Comparison of ENCODE assay signal across 9 cellular contexts in the genomic region with DNA sequence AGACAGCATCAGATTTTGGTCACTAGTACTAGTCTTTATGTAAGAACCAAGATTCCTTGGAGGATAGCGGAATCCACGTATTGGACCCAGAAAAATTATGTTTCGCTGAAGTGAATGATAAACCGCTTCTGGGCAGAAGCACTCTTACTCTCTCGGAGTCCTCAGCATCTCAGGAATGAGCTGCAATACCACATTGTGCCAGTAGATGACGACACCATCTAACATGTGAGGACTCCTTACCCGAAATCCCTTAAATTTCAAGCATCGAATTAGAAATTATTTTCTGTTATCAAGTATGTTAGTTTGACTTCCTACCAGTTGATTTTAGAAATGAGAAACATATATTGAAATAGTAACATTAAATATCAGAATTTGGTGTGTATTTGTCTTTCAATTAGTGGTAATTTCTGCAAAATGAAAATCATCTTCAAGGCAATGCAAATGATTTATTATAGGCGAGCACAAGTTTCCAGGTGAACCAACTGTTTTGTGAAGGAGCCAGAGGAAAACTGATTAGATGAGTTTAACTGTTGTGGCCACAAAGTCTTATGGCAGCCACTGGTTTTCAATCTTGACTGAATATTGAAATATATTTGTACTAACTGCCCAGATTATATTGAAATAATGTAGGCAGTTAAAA.
DNase-seq lines count a peak whose midpoint lies in the region; ATAC-seq and TF ChIP-seq lines count a peak whose summit lies in the region.
"Had no signal": no experiment of that assay in that cellular context is flagged by ENCODE, and none has a peak within 500 bp of the region (broad histone marks: within the 10 kb centered on the region; RNA-seq: fewer than 3 reads in every experiment).

No MANE protein-coding gene starts in this region.

- H3K14ac ChIP-seq in IMR-90 (replicated peaks; ENCODE audit: low read depth, low read length), result no peak overlapping the region

- TF ChIP-seq POLR2A in IMR-90 (IDR thresholded peaks at IDR 0.05; ENCODE audit: low read depth, low read length) (0 out of 2 replicates have a peak, but pooled peaks have one; percentile 28), tibial nerve (IDR thresholded peaks at IDR 0.05) (no peak)

- H3K27me3 ChIP-seq in CD4-positive, alpha-beta memory T cell (ENCODE audit: insufficient read depth, low read length), result no peaks in the 10 kb centered on the region
- H3K27me3 ChIP-seq in IMR-90 (ENCODE audit: control insufficient read depth, insufficient read depth, low read length), result no peaks in the 10 kb centered on the region
- H3K27me3 ChIP-seq in osteoblast (ENCODE audit: insufficient read depth, low read length), result no peaks in the 10 kb centered on the region
- no peaks in the 10 kb centered on the region for H3K27me3 ChIP-seq in tibial nerve

- H3K4me3 ChIP-seq in CD4-positive, alpha-beta memory T cell (ENCODE audit: low read length in 2 of 2), result no peak overlapping the region
- H3K4me3 ChIP-seq in IMR-90 (ENCODE audit: insufficient read depth, low read depth, low read length) (no peak overlapping the region), osteoblast (ENCODE audit: insufficient read depth, low read length) (peak overlapping the region; percentile 22), tibial nerve (no peak overlapping the region)

- no peaks in the 10 kb centered on the region for H4K20me1 ChIP-seq in IMR-90 (ENCODE audit: insufficient read depth, low read length)
- H4K20me1 ChIP-seq in osteoblast (ENCODE audit: insufficient read depth, low read length), result no peaks in the 10 kb centered on the region

- intact Hi-C loops in CD4-positive, alpha-beta memory T cell (cut with micrococcal nuclease), result loop anchor here (1.0 to 5.0 kb wide), 6 partner anchors 66 to 989 kb away; partner anchors contain the start of gene CAMK4
- intact Hi-C loops in IMR-90 (cut with micrococcal nuclease), result loop anchor here (1.0 to 5.0 kb wide), 7 partner anchors 121 to 989 kb away; partner anchors contain the start of gene NREP
- intact Hi-C loops in activated T-helper 1 cell treated with anti-CD3 and anti-CD28 coated beads, Interleukin-12 subunit alpha, Interleukin-12 subunit beta, Interleukin-2, Interleukin-4 antibody, amounts not matched to agents 30 ng/mL and 10 ng/mL and 1 ng/mL, durations not matched to agents 14 hours and 24 hours and 36 hours (cut with micrococcal nuclease), result loop anchor here (1.0 to 5.0 kb wide), 6 partner anchors 65 to 989 kb away; partner anchors contain the start of gene NREP

- no peak overlapping the region for H2AK5ac ChIP-seq in IMR-90 (ENCODE audit: low read depth, low read length)

- no peak for TF ChIP-seq EP300 in tibial nerve (IDR thresholded peaks at IDR 0.05)

- H3K9me3 ChIP-seq in CD4-positive, alpha-beta memory T cell (ENCODE audit: control insufficient read depth in 1 of 2, low read length in 2 of 2), result no peaks in the 10 kb centered on the region
- no peaks in the 10 kb centered on the region for H3K9me3 ChIP-seq in IMR-90 (ENCODE audit: control insufficient read depth, insufficient read depth, low read length)
- H3K9me3 ChIP-seq in osteoblast (ENCODE audit: low read depth, low read length), result no peaks in the 10 kb centered on the region
- H3K9me3 ChIP-seq in tibial nerve, result no peaks in the 10 kb centered on the region

- H3K56ac ChIP-seq in IMR-90 (ENCODE audit: extremely low read depth, insufficient read depth, low read length), result no peak overlapping the region

- H2BK15ac ChIP-seq in IMR-90 (ENCODE audit: low read depth, low read length), result no peak overlapping the region

- no peak overlapping the region for H3K23ac ChIP-seq in IMR-90 (ENCODE audit: low read depth, low read length)

- POLR2A ChIA-PET in CD4-positive, alpha-beta memory T cell (lab: Charles Lee; ENCODE audit: partially characterized antibody), result interaction anchor here (1.0 kb wide), 2 partner anchors 72 to 121 kb away, joined by 3 to 4 read pairs; no protein-coding TSS in a partner anchor
- POLR2A ChIA-PET in IMR-90 (lab: Charles Lee; ENCODE audit: unreplicated experiment), result no interaction called here

- BruUV-seq in IMR-90 (replicated peaks; lab: Mats Ljungman, UMichigan), result no TSS peak

- TF ChIP-seq RAD21 in IMR-90 (IDR thresholded peaks at IDR 0.05; ENCODE audit: low read length), result peak; percentile 97

- no peak overlapping the region for H4K5ac ChIP-seq in IMR-90 (ENCODE audit: low read depth, low read length)

- no peak overlapping the region; the same call in 1 of the 2 replicates for H3K4me2 ChIP-seq in IMR-90 (ENCODE audit: low read depth, low read length)
- H3K4me2 ChIP-seq in osteoblast (ENCODE audit: insufficient read depth, low read length), result peak overlapping the region; percentile 63

- no peak overlapping the region for H2AK9ac ChIP-seq in IMR-90 (replicated peaks; ENCODE audit: low read depth, low read length, poor library complexity)

- CTCF ChIA-PET in CD4-positive, alpha-beta memory T cell (lab: Charles Lee; ENCODE audit: partially characterized antibody), result interaction anchor here (0.9 to 10.4 kb wide), 13 partner anchors 9 to 374 kb away, joined by 3 to 282 read pairs (median 4); partner anchors contain the start of gene CAMK4
- CTCF ChIA-PET in IMR-90 (lab: Yijun Ruan, JAX), result interaction anchor here (1.5 to 3.3 kb wide), 4 partner anchors 11 to 392 kb away, joined by 3 to 14 read pairs (median 4); no protein-coding TSS in a partner anchor

- H2AFZ ChIP-seq in IMR-90 (replicated peaks; ENCODE audit: low read length, poor library complexity), result no peak overlapping the region
- peak overlapping the region; percentile 65 for H2AFZ ChIP-seq in osteoblast (ENCODE audit: low read length)

- no peaks in the 10 kb centered on the region for H3K36me3 Mint-ChIP-seq in CD4-positive, alpha-beta memory T cell
- no peaks in the 10 kb centered on the region for H3K36me3 Mint-ChIP-seq in activated T-helper 1 cell treated with anti-CD3 and anti-CD28 coated beads, Interleukin-12 subunit alpha, Interleukin-12 subunit beta, Interleukin-2, Interleukin-4 antibody, amounts not matched to agents 30 ng/mL and 10 ng/mL and 1 ng/mL, durations not matched to agents 14 hours and 24 hours and 36 hours (ENCODE audit: low read depth)

- no peaks in the 10 kb centered on the region for H3K36me3 ChIP-seq in CD4-positive, alpha-beta memory T cell (ENCODE audit: insufficient read depth, low read length)
- H3K36me3 ChIP-seq in IMR-90 (ENCODE audit: control insufficient read depth, insufficient read depth, low read length) (no peaks in the 10 kb centered on the region), osteoblast (ENCODE audit: insufficient read depth, low read length) (no peaks in the 10 kb centered on the region), tibial nerve (no peaks in the 10 kb centered on the region)

- no peak overlapping the region for H2BK20ac ChIP-seq in IMR-90 (ENCODE audit: low read depth, low read length)

- no peaks in the 10 kb centered on the region for H3K79me1 ChIP-seq in IMR-90 (ENCODE audit: low read depth in 1 of 2, low read length in 2 of 2)

- no peak overlapping the region for H4K8ac ChIP-seq in IMR-90 (ENCODE audit: low read depth in 2 of 2, low read length in 2 of 2)

- WGBS in IMR-90 (ENCODE audit: extremely low coverage in 2 of 2, insufficient read length in 1 of 2), 2 experiments, result no CpG with 5 or more reads among the region's 9 CpGs
- WGBS in tibial nerve, 2 donors, result 17 to 18% methylated on average over 9 of the region's 9 CpGs

- H3K18ac ChIP-seq in IMR-90 (ENCODE audit: low read depth, low read length), result no peak overlapping the region

- peak; percentile 66 to 79 (median 72) for DNase-seq in CD4-positive, alpha-beta memory T cell
- peak; percentile 85 for DNase-seq in IMR-90
- DNase-seq in RKO (ENCODE audit: low spot score), result peak; percentile 63
- DNase-seq in activated T-helper 1 cell treated with anti-CD3 and anti-CD28 coated beads, Interleukin-12 subunit alpha, Interleukin-12 subunit beta, Interleukin-2, Interleukin-4 antibody, amounts not matched to agents 30 ng/mL and 10 ng/mL and 1 ng/mL, durations not matched to agents 14 hours and 24 hours and 36 hours (ENCODE audit: low spot score), result peak; percentile 62
- peak; percentile 74 for DNase-seq in fibroblast of the conjunctiva (ENCODE audit: low read depth)
- DNase-seq in osteoblast (ENCODE audit: insufficient read length, low spot score, missing footprints), result no peak
- DNase-seq in tibial nerve (ENCODE audit: low spot score in 2 of 2), result peak; percentile 74 to 99

- H3K27me3 Mint-ChIP-seq in CD4-positive, alpha-beta memory T cell, result peaks cover 4 to 7% of the 10 kb centered on the region in 2 donors
- no peaks in the 10 kb centered on the region for H3K27me3 Mint-ChIP-seq in activated T-helper 1 cell treated with anti-CD3 and anti-CD28 coated beads, Interleukin-12 subunit alpha, Interleukin-12 subunit beta, Interleukin-2, Interleukin-4 antibody, amounts not matched to agents 30 ng/mL and 10 ng/mL and 1 ng/mL, durations not matched to agents 14 hours and 24 hours and 36 hours (ENCODE audit: insufficient read depth)

- H3K4ac ChIP-seq in IMR-90 (ENCODE audit: low read depth, low read length), result no peak overlapping the region

- no peaks in the 10 kb centered on the region for H3K9me3 Mint-ChIP-seq in CD4-positive, alpha-beta memory T cell
- no peaks in the 10 kb centered on the region for H3K9me3 Mint-ChIP-seq in activated T-helper 1 cell treated with anti-CD3 and anti-CD28 coated beads, Interleukin-12 subunit alpha, Interleukin-12 subunit beta, Interleukin-2, Interleukin-4 antibody, amounts not matched to agents 30 ng/mL and 10 ng/mL and 1 ng/mL, durations not matched to agents 14 hours and 24 hours and 36 hours
- H3K9me3 Mint-ChIP-seq: T-helper 1 cell treated with Interleukin-12 subunit alpha and Interleukin-12 subunit beta and Interleukin-4 antibody, amounts not matched to agents 30 μg/mL and 1 μg/mL, for 36 hours had no signal

- ATAC-seq in GM19372 (IDR thresholded peaks at IDR 0.05; ENCODE audit: low read depth, unreplicated experiment) (peak; percentile 78), IMR-90 (ENCODE audit: low read depth) (peak; percentile 95)

- H2BK5ac ChIP-seq in IMR-90 (ENCODE audit: low read depth, low read length, poor library complexity, severe bottlenecking), result no peak overlapping the region

- peak overlapping the region in 1 of 8 donors; percentile 15 for H3K4me3 Mint-ChIP-seq in CD4-positive, alpha-beta memory T cell
- H3K4me3 Mint-ChIP-seq in activated T-helper 1 cell treated with anti-CD3 and anti-CD28 coated beads, Interleukin-12 subunit alpha, Interleukin-12 subunit beta, Interleukin-2, Interleukin-4 antibody, amounts not matched to agents 30 ng/mL and 10 ng/mL and 1 ng/mL, durations not matched to agents 14 hours and 24 hours and 36 hours, result no peak overlapping the region
- H3K4me3 Mint-ChIP-seq: T-helper 1 cell treated with Interleukin-12 subunit alpha and Interleukin-12 subunit beta and Interleukin-4 antibody, amounts not matched to agents 30 μg/mL and 1 μg/mL, for 36 hours had no signal

- dilution Hi-C loops in IMR-90 (cut with HindIII; ENCODE audit: low sequenced_read_pairs, unreplicated experiment), result no loop called here

- H3K9me1 ChIP-seq in IMR-90 (ENCODE audit: insufficient read depth, low read length), result no peaks in the 10 kb centered on the region

- no peaks in the 10 kb centered on the region for H3K4me1 ChIP-seq in CD4-positive, alpha-beta memory T cell (ENCODE audit: insufficient read depth, low read length)
- H3K4me1 ChIP-seq in IMR-90 (ENCODE audit: control insufficient read depth, insufficient read depth, low read length), result no peaks in the 10 kb centered on the region
- no peaks in the 10 kb centered on the region for H3K4me1 ChIP-seq in osteoblast (ENCODE audit: insufficient read depth, low read length)
- no peaks in the 10 kb centered on the region for H3K4me1 ChIP-seq in tibial nerve

- H3K9ac ChIP-seq in IMR-90 (ENCODE audit: low read depth, low read length), result no peak overlapping the region

- H3K27ac ChIP-seq in CD4-positive, alpha-beta memory T cell (ENCODE audit: low read depth, low read length), result no peak overlapping the region
- H3K27ac ChIP-seq in IMR-90 (ENCODE audit: insufficient read depth, low read length) (no peak overlapping the region), osteoblast (ENCODE audit: low read depth, low read length) (no peak overlapping the region), tibial nerve (no peak overlapping the region)

- peaks cover 0 to 6% (median 3%) of the 10 kb centered on the region in 4 donors for H3K4me1 Mint-ChIP-seq in CD4-positive, alpha-beta memory T cell
- peaks cover 4% of the 10 kb centered on the region for H3K4me1 Mint-ChIP-seq in activated T-helper 1 cell treated with anti-CD3 and anti-CD28 coated beads, Interleukin-12 subunit alpha, Interleukin-12 subunit beta, Interleukin-2, Interleukin-4 antibody, amounts not matched to agents 30 ng/mL and 10 ng/mL and 1 ng/mL, durations not matched to agents 14 hours and 24 hours and 36 hours (ENCODE audit: low read depth)

- in situ Hi-C loops in IMR-90 (cut with MboI; ENCODE audit: low sequenced_read_pairs), result loop anchor here (10.0 kb wide), 1 partner anchor 987 kb away; no protein-coding TSS in a partner anchor

- no peak overlapping the region for H3K27ac Mint-ChIP-seq in CD4-positive, alpha-beta memory T cell
- no peak overlapping the region for H3K27ac Mint-ChIP-seq in activated T-helper 1 cell treated with anti-CD3 and anti-CD28 coated beads, Interleukin-12 subunit alpha, Interleukin-12 subunit beta, Interleukin-2, Interleukin-4 antibody, amounts not matched to agents 30 ng/mL and 10 ng/mL and 1 ng/mL, durations not matched to agents 14 hours and 24 hours and 36 hours
- H3K27ac Mint-ChIP-seq: T-helper 1 cell treated with Interleukin-12 subunit alpha and Interleukin-12 subunit beta and Interleukin-4 antibody, amounts not matched to agents 30 μg/mL and 1 μg/mL, for 36 hours had no signal

- H2BK120ac ChIP-seq in IMR-90 (ENCODE audit: low read depth, low read length), result no peak overlapping the region

- no peaks in the 10 kb centered on the region for H3K79me2 ChIP-seq in osteoblast (ENCODE audit: insufficient read depth, low read length)

- TF ChIP-seq CTCF in IMR-90 (conservative IDR thresholded peaks at IDR 0.05; ENCODE audit: low read depth, low read length) (peak; percentile 99), osteoblast (IDR thresholded peaks at IDR 0.05; ENCODE audit: extremely low read depth, low read depth, low read length) (peak; percentile 100), tibial nerve (IDR thresholded peaks at IDR 0.05) (peak; percentile 86 to 100 (median 91))

- H4K91ac ChIP-seq in IMR-90 (ENCODE audit: insufficient read depth, low read depth, low read length), result no peak overlapping the region
